13 cellular contexts compared by ENCODE assay signal in the genomic region with DNA sequence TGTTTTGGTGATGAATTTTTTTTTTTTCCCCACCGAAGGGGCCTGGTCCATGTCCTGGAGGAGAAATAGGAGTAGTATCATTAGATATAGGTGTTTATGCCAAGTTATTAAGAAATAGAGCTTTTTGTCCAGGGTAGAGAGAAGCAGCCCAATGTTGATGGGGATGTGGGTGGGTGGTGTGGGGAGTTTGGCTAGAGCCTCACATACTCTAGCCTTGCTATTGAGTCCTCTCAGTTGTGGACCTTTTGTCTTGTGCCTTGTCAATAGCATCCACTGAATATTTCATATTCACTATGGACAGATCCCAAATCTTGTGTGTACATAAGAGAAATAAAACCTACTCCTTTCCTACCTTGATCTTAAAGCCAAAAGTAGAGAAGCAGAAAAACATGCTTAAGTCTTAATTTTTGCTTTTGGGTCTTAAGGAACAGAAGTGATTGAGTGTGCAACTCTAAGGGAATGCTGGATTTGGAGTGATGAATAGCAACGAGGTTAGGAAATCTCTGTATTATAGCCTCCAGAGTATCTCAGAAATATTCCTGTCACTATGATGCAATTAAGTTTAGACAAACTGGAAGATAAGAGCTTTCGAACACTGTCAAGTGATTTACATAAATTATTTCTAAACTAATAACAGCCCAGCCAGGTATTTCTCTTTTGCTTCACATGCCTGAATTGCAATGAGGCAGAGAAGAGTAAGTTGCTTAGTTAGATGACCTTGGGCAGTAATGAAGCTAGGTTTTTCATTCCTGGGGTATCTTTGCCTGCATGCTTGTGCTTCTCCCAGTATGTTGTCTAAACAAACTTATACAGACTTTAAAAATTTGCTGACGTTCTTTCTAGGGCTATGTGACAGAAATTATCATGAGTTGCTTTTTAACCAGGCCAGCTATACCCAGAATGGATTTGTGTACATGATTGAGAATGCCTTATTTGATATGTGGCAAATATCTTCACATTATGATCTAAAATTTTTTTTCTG.
A peak's percentile ranks its signal among the peaks of the same experiment; 100 is the strongest.
DNase-seq lines count a peak whose midpoint lies in the region; ATAC-seq and TF ChIP-seq lines count a peak whose summit lies in the region.
"Had no signal": no experiment of that assay in that cellular context is flagged by ENCODE, and none has a peak within 500 bp of the region (broad histone marks: within the 10 kb centered on the region; RNA-seq: fewer than 3 reads in every experiment).

No MANE protein-coding gene starts in this region.

- H3K27me3 ChIP-seq in right cardiac atrium (ENCODE audit: control insufficient read depth, insufficient read depth) (no peaks in the 10 kb centered on the region), upper lobe of left lung (no peaks in the 10 kb centered on the region)
- H3K27me3 ChIP-seq: uterus had no signal

- peaks cover 3% of the 10 kb centered on the region for H3K9me3 Mint-ChIP-seq in activated CD4-positive, alpha-beta memory T cell treated with anti-CD3 and anti-CD28 coated beads, Interleukin-2, amount 10 ng/mL, durations not matched to agents 7 days and 5 days

- TF ChIP-seq CTCF in choroid plexus epithelial cell (conservative IDR thresholded peaks at IDR 0.05; ENCODE audit: low read depth, low read length) (no peak), upper lobe of left lung (IDR thresholded peaks at IDR 0.05) (no peak)

- CTCF ChIA-PET in activated CD4-positive, alpha-beta memory T cell treated with anti-CD3 and anti-CD28 coated beads, Interleukin-2, amount 10 ng/mL, durations not matched to agents 7 days and 5 days (lab: Charles Lee) = no interaction called here

- H3K27ac Mint-ChIP-seq in activated CD4-positive, alpha-beta memory T cell treated with anti-CD3 and anti-CD28 coated beads, Interleukin-2, amount 10 ng/mL, durations not matched to agents 7 days and 5 days = no peak overlapping the region

- peaks cover 3% of the 10 kb centered on the region for H3K4me1 Mint-ChIP-seq in activated CD4-positive, alpha-beta memory T cell treated with anti-CD3 and anti-CD28 coated beads, Interleukin-2, amount 10 ng/mL, durations not matched to agents 7 days and 5 days

- TF ChIP-seq POLR2A in upper lobe of left lung (IDR thresholded peaks at IDR 0.05) = no peak

- intact Hi-C loops in left cardiac atrium (cut with DNase I) = no loop called here
- intact Hi-C loops in right cardiac atrium (cut with DNase I) = no loop called here

- H3K4me3 Mint-ChIP-seq in activated CD4-positive, alpha-beta memory T cell treated with anti-CD3 and anti-CD28 coated beads, Interleukin-2, amount 10 ng/mL, durations not matched to agents 7 days and 5 days = no peak overlapping the region

- ATAC-seq in left cardiac atrium (peak; percentile 27 to 77), right cardiac atrium (no peak), left lobe of liver (peak; percentile 40), upper lobe of left lung (ENCODE audit: low FRiP score in 2 of 2) (peak in 1 of 2 donors; percentile 37), HG02938 (IDR thresholded peaks at IDR 0.05; ENCODE audit: unreplicated experiment) (no peak)

- H3K27ac ChIP-seq in right cardiac atrium (ENCODE audit: low read length) (no peak overlapping the region), upper lobe of left lung (peak overlapping the region in 3 of 4 donors; percentile 4 to 56 (median 35))
- H3K27ac ChIP-seq: uterus had no signal

- DNase-seq in left cardiac atrium (no peak), right cardiac atrium (no peak), choroid plexus epithelial cell (ENCODE audit: low read depth) (peak; percentile 60), left lobe of liver (ENCODE audit: low spot score) (no peak), upper lobe of left lung (no peak), SW480 (ENCODE audit: low spot score) (no peak)
- no peak for DNase-seq in activated CD4-positive, alpha-beta memory T cell treated with anti-CD3 and anti-CD28 coated beads, Interleukin-2, amount 10 ng/mL, durations not matched to agents 7 days and 5 days
- DNase-seq: aorta; midbrain; NCI-H2171 treated with DMSO at 0.1 percent for 48 hours; stimulated activated CD4-positive, alpha-beta T cell treated with anti-CD3 and anti-CD28 coated beads, Interleukin-2, amount 100 ng/mL, for 24 hours; uterus had no signal

- POLR2A ChIA-PET in activated CD4-positive, alpha-beta memory T cell treated with anti-CD3 and anti-CD28 coated beads, Interleukin-2, amount 10 ng/mL, durations not matched to agents 7 days and 5 days (lab: Charles Lee) = no interaction called here

- H3K36me3 Mint-ChIP-seq in activated CD4-positive, alpha-beta memory T cell treated with anti-CD3 and anti-CD28 coated beads, Interleukin-2, amount 10 ng/mL, durations not matched to agents 7 days and 5 days (ENCODE audit: low read depth) = no peaks in the 10 kb centered on the region

- H3K9me3 ChIP-seq in right cardiac atrium (ENCODE audit: control insufficient read depth, low read length) (no peaks in the 10 kb centered on the region), upper lobe of left lung (no peaks in the 10 kb centered on the region)
- H3K9me3 ChIP-seq: uterus had no signal

- peak in 1 of 4 donors; percentile 3 for TF ChIP-seq EP300 in upper lobe of left lung (IDR thresholded peaks at IDR 0.05)

- H3K36me3 ChIP-seq in upper lobe of left lung = no peaks in the 10 kb centered on the region
- H3K36me3 ChIP-seq: uterus had no signal

- WGBS in right cardiac atrium = 71% methylated on average over 4 of the region's 4 CpGs
- 66 to 74% methylated on average over 4 of the region's 4 CpGs for WGBS in upper lobe of left lung, 2 donors

- no peak overlapping the region for H3K4me3 ChIP-seq in right cardiac atrium (ENCODE audit: low read length)
- H3K4me3 ChIP-seq in choroid plexus epithelial cell (ENCODE audit: low read depth, low read length) = no peak overlapping the region
- peak overlapping the region in 1 of 4 donors; percentile 9 for H3K4me3 ChIP-seq in upper lobe of left lung
- H3K4me3 ChIP-seq: uterus had no signal

- H3K4me1 ChIP-seq in right cardiac atrium (ENCODE audit: control insufficient read depth, insufficient read depth, low read length) (no peaks in the 10 kb centered on the region), upper lobe of left lung (peaks cover 0 to 19% (median 15%) of the 10 kb centered on the region in 4 donors)

- no peaks in the 10 kb centered on the region for H3K27me3 Mint-ChIP-seq in activated CD4-positive, alpha-beta memory T cell treated with anti-CD3 and anti-CD28 coated beads, Interleukin-2, amount 10 ng/mL, durations not matched to agents 7 days and 5 days

Comparison
In these comparisons a context has a peak if more than half of its experiments do, and no peak if none do; other contexts are left out.
1. ATAC-seq: peak in left cardiac atrium (2 of 2) and left lobe of liver (single experiment); none in right cardiac atrium (0 of 2) and HG02938 (single experiment).